ENCODE assay signal across 1 cellular context in genomic region chr1:54681396-54681795, GRCh38.
TF ChIP-seq lines count a peak whose summit lies in the region.

No MANE protein-coding gene starts in this region.

TF ChIP-seq in HepG2, 621 proteins besides CTCF, POLR2A, EP300 and RAD21:
- TF ChIP-seq RFX1 (IDR thresholded peaks at IDR 0.05) (peak; percentile 68), SRSF1 (optimal IDR thresholded peaks at IDR 0.05; ENCODE audit: low read depth, low read length) (no peak), RFX3 (CRISPR knock-in tag; IDR thresholded peaks at IDR 0.05) (0 out of 2 replicates have a peak, but pooled peaks have one; percentile 18)
